16 cellular contexts compared by ENCODE assay signal in genomic region chr1:55230654-55231053, GRCh38.
"Had no signal": no experiment of that assay in that cellular context is flagged by ENCODE, and none has a peak within 500 bp of the region (broad histone marks: within the 10 kb centered on the region; RNA-seq: fewer than 3 reads in every experiment).

No MANE protein-coding gene starts in this region.

- H3K36me3 ChIP-seq: colonic mucosa, esophagus muscularis mucosa, prostate gland had no signal

- H3K4me3 ChIP-seq: colonic mucosa, esophagus muscularis mucosa, prostate gland had no signal

- H3K9me3 ChIP-seq: colonic mucosa, prostate gland had no signal

- ATAC-seq: activated CD4-positive, CD25-positive, alpha-beta regulatory T cell treated with anti-CD3 and anti-CD28 coated beads, Interleukin-2, amount 50 U/mL, for 24 hours had no signal

- H3K27ac ChIP-seq: colonic mucosa, prostate gland had no signal

- H3K27me3 ChIP-seq: colonic mucosa, esophagus muscularis mucosa had no signal

- H3K4me1 ChIP-seq: colonic mucosa, prostate gland had no signal

- DNase-seq: activated CD4-positive, alpha-beta T cell treated with anti-CD3 and anti-CD28 coated beads, Interleukin-2, amount 50 U/mL, for 1 hour; activated CD8-positive, alpha-beta memory T cell treated with anti-CD3 and anti-CD28 coated beads for 24 hours; activated gamma-delta T cell treated with Interleukin-2 at 50 U/mL for 16 hours; amniotic stem cell; central memory CD4-positive, alpha-beta T cell; colonic mucosa; mesendoderm; nephron progenitor cell; occipital lobe; stimulated activated CD4-positive, alpha-beta T cell treated with anti-CD3 and anti-CD28 coated beads, Interleukin-4, amount 100 ng/mL, for 24 hours; stimulated activated naive CD4-positive, alpha-beta T cell; SW 1271; trophoblast cell had no signal
